1 cellular context compared by ENCODE assay signal in the genomic region with DNA sequence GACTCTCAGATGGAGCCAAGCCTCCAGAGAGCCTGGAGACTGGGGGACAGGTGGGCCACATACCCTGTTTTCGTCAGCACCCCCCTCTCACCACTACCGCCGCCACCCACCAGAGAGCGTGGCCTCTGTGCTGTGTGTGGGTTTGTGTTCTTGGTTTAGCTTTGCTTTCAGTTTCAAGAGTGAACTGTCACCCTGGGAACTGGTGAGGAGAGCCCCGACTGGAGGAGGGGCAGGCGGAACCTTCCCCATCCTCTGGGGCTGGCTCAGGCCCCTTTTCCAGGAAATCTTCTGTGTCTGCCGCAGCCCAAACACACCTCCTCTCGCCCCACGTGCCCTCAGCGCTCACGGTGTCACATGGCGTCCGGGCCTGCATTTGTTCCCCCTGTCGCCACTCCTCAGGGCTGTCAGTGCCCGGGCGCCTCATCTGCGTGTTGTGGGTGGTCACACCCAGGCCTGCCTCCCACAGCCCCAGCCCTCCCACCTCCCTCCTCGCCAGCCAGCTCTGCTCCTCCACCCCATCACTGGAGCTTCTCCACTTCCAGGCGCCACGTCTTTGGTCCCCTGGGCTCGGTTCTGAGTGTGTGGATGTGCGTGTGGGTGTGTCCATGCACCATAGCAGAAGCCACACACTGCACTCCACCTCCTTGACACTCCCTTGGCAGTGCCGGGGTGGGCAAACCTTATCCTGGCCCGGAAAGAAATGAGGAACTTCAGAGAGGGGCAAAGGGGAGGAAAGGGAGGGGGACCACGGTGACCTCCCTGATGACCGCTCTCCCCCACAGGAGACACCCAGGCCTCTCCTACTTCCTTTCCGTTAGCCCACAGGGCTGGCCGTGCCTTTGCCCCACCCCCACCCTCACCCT.
TF ChIP-seq lines count a peak whose summit lies in the region.

No MANE protein-coding gene starts in this region.

TF ChIP-seq in GM23338, 12 proteins besides CTCF, POLR2A, EP300 and RAD21:
- TF ChIP-seq ZNF462 (CRISPR knock-in tag; IDR thresholded peaks at IDR 0.05) (no peak), ZNF114 (CRISPR knock-in tag; IDR thresholded peaks at IDR 0.05) (no peak), JUNB (IDR thresholded peaks at IDR 0.05; ENCODE audit: unreplicated experiment) (no peak), CREB1 (CRISPR knock-in tag; IDR thresholded peaks at IDR 0.05; ENCODE audit: low read depth) (no peak), EZH2 (IDR thresholded peaks at IDR 0.05; ENCODE audit: low read depth, unreplicated experiment) (no peak), ZNF331 (CRISPR knock-in tag; IDR thresholded peaks at IDR 0.05; ENCODE audit: low read depth) (no peak), POLR2AphosphoS5 (IDR thresholded peaks at IDR 0.05; ENCODE audit: low read depth) (no peak), EZH2phosphoT487 (IDR thresholded peaks at IDR 0.05; ENCODE audit: unreplicated experiment) (no peak), ETS1 (IDR thresholded peaks at IDR 0.05) (no peak), NANOG (IDR thresholded peaks at IDR 0.05; ENCODE audit: borderline replicate concordance) (no peak), STAT1 (IDR thresholded peaks at IDR 0.05; ENCODE audit: unreplicated experiment) (no peak)
- TF ChIP-seq, protein P1, sequence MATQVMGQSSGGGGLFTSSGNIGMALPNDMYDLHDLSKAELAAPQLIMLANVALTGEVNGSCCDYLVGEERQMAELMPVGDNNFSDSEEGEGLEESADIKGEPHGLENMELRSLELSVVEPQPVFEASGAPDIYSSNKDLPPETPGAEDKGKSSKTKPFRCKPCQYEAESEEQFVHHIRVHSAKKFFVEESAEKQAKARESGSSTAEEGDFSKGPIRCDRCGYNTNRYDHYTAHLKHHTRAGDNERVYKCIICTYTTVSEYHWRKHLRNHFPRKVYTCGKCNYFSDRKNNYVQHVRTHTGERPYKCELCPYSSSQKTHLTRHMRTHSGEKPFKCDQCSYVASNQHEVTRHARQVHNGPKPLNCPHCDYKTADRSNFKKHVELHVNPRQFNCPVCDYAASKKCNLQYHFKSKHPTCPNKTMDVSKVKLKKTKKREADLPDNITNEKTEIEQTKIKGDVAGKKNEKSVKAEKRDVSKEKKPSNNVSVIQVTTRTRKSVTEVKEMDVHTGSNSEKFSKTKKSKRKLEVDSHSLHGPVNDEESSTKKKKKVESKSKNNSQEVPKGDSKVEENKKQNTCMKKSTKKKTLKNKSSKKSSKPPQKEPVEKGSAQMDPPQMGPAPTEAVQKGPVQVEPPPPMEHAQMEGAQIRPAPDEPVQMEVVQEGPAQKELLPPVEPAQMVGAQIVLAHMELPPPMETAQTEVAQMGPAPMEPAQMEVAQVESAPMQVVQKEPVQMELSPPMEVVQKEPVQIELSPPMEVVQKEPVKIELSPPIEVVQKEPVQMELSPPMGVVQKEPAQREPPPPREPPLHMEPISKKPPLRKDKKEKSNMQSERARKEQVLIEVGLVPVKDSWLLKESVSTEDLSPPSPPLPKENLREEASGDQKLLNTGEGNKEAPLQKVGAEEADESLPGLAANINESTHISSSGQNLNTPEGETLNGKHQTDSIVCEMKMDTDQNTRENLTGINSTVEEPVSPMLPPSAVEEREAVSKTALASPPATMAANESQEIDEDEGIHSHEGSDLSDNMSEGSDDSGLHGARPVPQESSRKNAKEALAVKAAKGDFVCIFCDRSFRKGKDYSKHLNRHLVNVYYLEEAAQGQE (IDR thresholded peaks at IDR 0.05; ENCODE audit: unreplicated experiment) = no peak
